8 cellular contexts compared by ENCODE assay signal in genomic region chr11:95230054-95231034, GRCh38. TPM values are rescaled to one million over a fixed set of nuclear protein-coding genes. Genes with fewer than 3 reads are reported as not detected.
DNase-seq lines count a peak whose midpoint lies in the region; ATAC-seq and TF ChIP-seq lines count a peak whose summit lies in the region.

No MANE protein-coding gene starts in this region.

- no CpG with 5 or more reads among the region's 70 CpGs for WGBS in iPS DF 6.9 (ENCODE audit: insufficient coverage, insufficient read length)

- H3K36me3 ChIP-seq in SJSA1 = no peaks in the 10 kb centered on the region
- H3K36me3 ChIP-seq in iPS DF 6.9 (ENCODE audit: control insufficient read depth, insufficient read depth, low read length) = no peaks in the 10 kb centered on the region; the same call in 1 of the 2 replicates

- peak overlapping the region; percentile 37 for H3K4me3 ChIP-seq in SJSA1
- H3K4me3 ChIP-seq in iPS DF 6.9 (ENCODE audit: low read length) = peak overlapping the region; percentile 92
- H3K4me3 ChIP-seq in retinal pigment epithelial cell (ENCODE audit: low read length) = peak overlapping the region; percentile 89

- DNase-seq in stimulated activated CD4-positive, alpha-beta T cell treated with anti-CD3 and anti-CD28 coated beads, Interleukin-15, amount 100 ng/mL, for 24 hours = peak; percentile 42
- no peak for DNase-seq in stimulated activated CD4-positive, alpha-beta T cell treated with anti-CD3 and anti-CD28 coated beads, Interleukin-12 subunit alpha, Interleukin-12 subunit beta, amount 100 ng/mL, for 4 hours
- DNase-seq in SJSA1 (ENCODE audit: low read depth in 1 of 2, low spot score in 2 of 2) = peak in 1 of 2 experiments; percentile 5
- DNase-seq in astrocyte of the hippocampus (ENCODE audit: low read depth, low spot score) = peak; percentile 65
- DNase-seq in iPS DF 6.9 (ENCODE audit: low read depth, low spot score) = no peak
- DNase-seq in retinal pigment epithelial cell (ENCODE audit: low read depth) = no peak
- DNase-seq in ACHN = no peak

- ATAC-seq in HG03097 (IDR thresholded peaks at IDR 0.05; ENCODE audit: low FRiP score, unreplicated experiment) = peak; percentile 0

- H3K4me1 ChIP-seq in SJSA1 (replicated peaks) (0 out of 2 replicates have a peak, but pooled peaks cover 4% of the 10 kb centered on the region), iPS DF 6.9 (ENCODE audit: control insufficient read depth, insufficient read depth, low read length) (no peaks in the 10 kb centered on the region; the same call in 1 of the 2 replicates)

- H3K27me3 ChIP-seq in SJSA1 (replicated peaks) (peaks cover 32% of the 10 kb centered on the region), iPS DF 6.9 (ENCODE audit: control insufficient read depth, insufficient read depth, low read length) (peaks cover 3% of the 10 kb centered on the region; the same call in 1 of the 2 replicates)

- no peaks in the 10 kb centered on the region for H3K9me3 ChIP-seq in SJSA1 (replicated peaks)
- no peaks in the 10 kb centered on the region for H3K9me3 ChIP-seq in iPS DF 6.9 (ENCODE audit: control insufficient read depth, insufficient read depth, low read length)

- no peak for TF ChIP-seq CTCF in retinal pigment epithelial cell (conservative IDR thresholded peaks at IDR 0.05; ENCODE audit: low read depth, low read length)

- H3K27ac ChIP-seq in SJSA1 (no peak overlapping the region), iPS DF 6.9 (ENCODE audit: low read length) (no peak overlapping the region)

- in situ Hi-C loops in ACHN (cut with HindIII; ENCODE audit: low pct_ligation_motif_present, low pct_unique_long_range_greater_than_20kb, low sequenced_read_pairs) = no loop called here

RNA-seq across cellular contexts. Expression of gene SESN3, which starts 0.7 kb away (rescaled TPM):
- total RNA-seq in SJSA1 (2014; rRNA removed; shearing (Covaris generic)) = 0.66 and 1.0 TPM in 2 replicates

Comparison
In these comparisons a context has a peak if more than half of its experiments do, and no peak if none do; other contexts are left out.
1. DNase-seq: peak in stimulated activated CD4-positive, alpha-beta T cell treated with anti-CD3 and anti-CD28 coated beads, Interleukin-15, amount 100 ng/mL, for 24 hours (single experiment) and astrocyte of the hippocampus (single experiment); none in stimulated activated CD4-positive, alpha-beta T cell treated with anti-CD3 and anti-CD28 coated beads, Interleukin-12 subunit alpha, Interleukin-12 subunit beta, amount 100 ng/mL, for 4 hours (single experiment), iPS DF 6.9 (single experiment), retinal pigment epithelial cell (single experiment) and ACHN (single experiment).
2. H3K4me3 ChIP-seq: peak in every context shown above with its lines; median percentile 92 in iPS DF 6.9; 89 in retinal pigment epithelial cell; 37 in SJSA1.